1 cellular context compared by ENCODE assay signal in the genomic region with DNA sequence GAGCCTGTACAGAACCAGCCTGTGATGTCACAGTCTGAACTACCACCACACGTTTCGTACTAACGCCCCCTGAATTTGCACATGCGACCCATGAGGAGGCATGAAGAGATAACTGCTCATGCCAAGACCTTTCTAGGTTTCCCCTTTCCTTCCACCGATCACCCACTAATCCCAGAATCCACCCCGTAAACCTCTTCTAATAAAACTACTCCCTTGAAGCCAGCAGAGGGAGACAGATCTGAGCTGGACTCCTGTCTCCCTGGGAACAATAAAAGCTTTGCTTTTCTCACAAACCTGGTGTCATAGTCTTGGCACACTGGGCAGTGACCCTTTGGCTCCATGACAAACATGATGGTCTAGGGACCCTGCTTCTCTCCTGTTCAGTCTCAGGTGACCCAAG.
TF ChIP-seq lines count a peak whose summit lies in the region.

No MANE protein-coding gene starts in this region.

TF ChIP-seq in GM23338, 12 proteins besides CTCF, POLR2A, EP300 and RAD21 (continued from another document):
- TF ChIP-seq REST (IDR thresholded peaks at IDR 0.05; ENCODE audit: unreplicated experiment), result no peak
- TF ChIP-seq, protein P1, sequence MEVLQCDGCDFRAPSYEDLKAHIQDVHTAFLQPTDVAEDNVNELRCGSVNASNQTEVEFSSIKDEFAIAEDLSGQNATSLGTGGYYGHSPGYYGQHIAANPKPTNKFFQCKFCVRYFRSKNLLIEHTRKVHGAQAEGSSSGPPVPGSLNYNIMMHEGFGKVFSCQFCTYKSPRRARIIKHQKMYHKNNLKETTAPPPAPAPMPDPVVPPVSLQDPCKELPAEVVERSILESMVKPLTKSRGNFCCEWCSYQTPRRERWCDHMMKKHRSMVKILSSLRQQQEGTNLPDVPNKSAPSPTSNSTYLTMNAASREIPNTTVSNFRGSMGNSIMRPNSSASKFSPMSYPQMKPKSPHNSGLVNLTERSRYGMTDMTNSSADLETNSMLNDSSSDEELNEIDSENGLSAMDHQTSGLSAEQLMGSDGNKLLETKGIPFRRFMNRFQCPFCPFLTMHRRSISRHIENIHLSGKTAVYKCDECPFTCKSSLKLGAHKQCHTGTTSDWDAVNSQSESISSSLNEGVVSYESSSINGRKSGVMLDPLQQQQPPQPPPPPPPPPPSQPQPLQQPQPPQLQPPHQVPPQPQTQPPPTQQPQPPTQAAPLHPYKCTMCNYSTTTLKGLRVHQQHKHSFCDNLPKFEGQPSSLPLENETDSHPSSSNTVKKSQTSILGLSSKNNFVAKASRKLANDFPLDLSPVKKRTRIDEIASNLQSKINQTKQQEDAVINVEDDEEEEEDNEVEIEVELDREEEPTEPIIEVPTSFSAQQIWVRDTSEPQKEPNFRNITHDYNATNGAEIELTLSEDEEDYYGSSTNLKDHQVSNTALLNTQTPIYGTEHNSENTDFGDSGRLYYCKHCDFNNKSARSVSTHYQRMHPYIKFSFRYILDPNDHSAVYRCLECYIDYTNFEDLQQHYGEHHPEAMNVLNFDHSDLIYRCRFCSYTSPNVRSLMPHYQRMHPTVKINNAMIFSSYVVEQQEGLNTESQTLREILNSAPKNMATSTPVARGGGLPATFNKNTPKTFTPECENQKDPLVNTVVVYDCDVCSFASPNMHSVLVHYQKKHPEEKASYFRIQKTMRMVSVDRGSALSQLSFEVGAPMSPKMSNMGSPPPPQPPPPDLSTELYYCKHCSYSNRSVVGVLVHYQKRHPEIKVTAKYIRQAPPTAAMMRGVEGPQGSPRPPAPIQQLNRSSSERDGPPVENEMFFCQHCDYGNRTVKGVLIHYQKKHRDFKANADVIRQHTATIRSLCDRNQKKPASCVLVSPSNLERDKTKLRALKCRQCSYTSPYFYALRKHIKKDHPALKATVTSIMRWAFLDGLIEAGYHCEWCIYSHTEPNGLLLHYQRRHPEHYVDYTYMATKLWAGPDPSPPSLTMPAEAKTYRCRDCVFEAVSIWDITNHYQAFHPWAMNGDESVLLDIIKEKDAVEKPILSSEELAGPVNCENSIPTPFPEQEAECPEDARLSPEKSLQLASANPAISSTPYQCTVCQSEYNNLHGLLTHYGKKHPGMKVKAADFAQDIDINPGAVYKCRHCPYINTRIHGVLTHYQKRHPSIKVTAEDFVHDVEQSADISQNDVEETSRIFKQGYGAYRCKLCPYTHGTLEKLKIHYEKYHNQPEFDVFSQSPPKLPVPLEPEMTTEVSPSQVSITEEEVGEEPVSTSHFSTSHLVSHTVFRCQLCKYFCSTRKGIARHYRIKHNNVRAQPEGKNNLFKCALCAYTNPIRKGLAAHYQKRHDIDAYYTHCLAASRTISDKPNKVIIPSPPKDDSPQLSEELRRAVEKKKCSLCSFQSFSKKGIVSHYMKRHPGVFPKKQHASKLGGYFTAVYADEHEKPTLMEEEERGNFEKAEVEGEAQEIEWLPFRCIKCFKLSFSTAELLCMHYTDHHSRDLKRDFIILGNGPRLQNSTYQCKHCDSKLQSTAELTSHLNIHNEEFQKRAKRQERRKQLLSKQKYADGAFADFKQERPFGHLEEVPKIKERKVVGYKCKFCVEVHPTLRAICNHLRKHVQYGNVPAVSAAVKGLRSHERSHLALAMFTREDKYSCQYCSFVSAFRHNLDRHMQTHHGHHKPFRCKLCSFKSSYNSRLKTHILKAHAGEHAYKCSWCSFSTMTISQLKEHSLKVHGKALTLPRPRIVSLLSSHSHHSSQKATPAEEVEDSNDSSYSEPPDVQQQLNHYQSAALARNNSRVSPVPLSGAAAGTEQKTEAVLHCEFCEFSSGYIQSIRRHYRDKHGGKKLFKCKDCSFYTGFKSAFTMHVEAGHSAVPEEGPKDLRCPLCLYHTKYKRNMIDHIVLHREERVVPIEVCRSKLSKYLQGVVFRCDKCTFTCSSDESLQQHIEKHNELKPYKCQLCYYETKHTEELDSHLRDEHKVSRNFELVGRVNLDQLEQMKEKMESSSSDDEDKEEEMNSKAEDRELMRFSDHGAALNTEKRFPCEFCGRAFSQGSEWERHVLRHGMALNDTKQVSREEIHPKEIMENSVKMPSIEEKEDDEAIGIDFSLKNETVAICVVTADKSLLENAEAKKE (CRISPR knock-in tag; IDR thresholded peaks at IDR 0.05), result peak; percentile 57; the same call in 1 of the 2 replicates
